ENCODE assay signal across 11 cellular contexts in genomic region chr6:111354751-111355150, GRCh38.
"Had no signal": no experiment of that assay in that cellular context is flagged by ENCODE, and none has a peak within 500 bp of the region (broad histone marks: within the 10 kb centered on the region; RNA-seq: fewer than 3 reads in every experiment).

No MANE protein-coding gene starts in this region.

- ATAC-seq: activated CD8-positive, alpha-beta T cell treated with anti-CD3 and anti-CD28 coated beads for 36 hours; activated T-cell treated with anti-CD3 and anti-CD28 coated beads, Interleukin-2, amount 50 U/mL, for 4 hours; esophagus mucosa; stimulated activated effector memory CD8-positive, alpha-beta T cell treated with anti-CD3 and anti-CD28 coated beads, Interleukin-12 subunit alpha, Interleukin-12 subunit beta, amount 100 ng/mL, for 72 hours had no signal

- H3K27me3 ChIP-seq: tibial nerve had no signal

- H3K9me3 ChIP-seq: tibial nerve had no signal

- H3K4me3 ChIP-seq: tibial nerve had no signal

- DNase-seq: activated CD8-positive, alpha-beta T cell treated with anti-CD3 and anti-CD28 coated beads for 36 hours; activated effector memory CD4-positive, alpha-beta T cell treated with Interleukin-2 at 50 U/mL for 16 hours; activated naive CD4-positive, alpha-beta T cell treated with anti-CD3 and anti-CD28 coated beads, Interleukin-2, amount 50 U/mL, for 16 hours; activated T-cell treated with anti-CD3 and anti-CD28 coated beads, Interleukin-2, amount 50 U/mL, for 4 hours; hypothalamus; kidney; stimulated activated CD4-positive, alpha-beta T cell treated with anti-CD3 and anti-CD28 coated beads, Interleukin-12 subunit alpha, Interleukin-12 subunit beta, amount 100 ng/mL, for 4 hours; WERI-Rb-1 had no signal

- H3K27ac ChIP-seq: tibial nerve, WERI-Rb-1 had no signal

- H3K4me1 ChIP-seq: tibial nerve had no signal
